ENCODE assay signal across 19 cellular contexts in genomic region chr22:41820447-41820846, GRCh38. TPM values are rescaled to one million over a fixed set of nuclear protein-coding genes. Genes with fewer than 3 reads are reported as not detected.
DNase-seq lines count a peak whose midpoint lies in the region; ATAC-seq and TF ChIP-seq lines count a peak whose summit lies in the region.
"Had no signal": no experiment of that assay in that cellular context is flagged by ENCODE, and none has a peak within 500 bp of the region (broad histone marks: within the 10 kb centered on the region; RNA-seq: fewer than 3 reads in every experiment).

No MANE protein-coding gene starts in this region.

- CTCF ChIA-PET in A673 (lab: Charles Lee), result no interaction called here

- no peaks in the 10 kb centered on the region for H3K9me3 Mint-ChIP-seq in brain
- no peaks in the 10 kb centered on the region for H3K9me3 Mint-ChIP-seq in neural crest cell
- H3K9me3 Mint-ChIP-seq: CD8-positive, alpha-beta memory T cell; H9 had no signal

- no peaks in the 10 kb centered on the region for H3K27me3 Mint-ChIP-seq in brain
- no peaks in the 10 kb centered on the region for H3K27me3 Mint-ChIP-seq in neural crest cell (ENCODE audit: low read depth)
- H3K27me3 Mint-ChIP-seq: B cell had no signal

- no peak for ATAC-seq in activated CD4-positive, CD25-positive, alpha-beta regulatory T cell treated with anti-CD3 and anti-CD28 coated beads, Interleukin-2, amount 50 U/mL, for 24 hours
- ATAC-seq: Right ventricle myocardium inferior had no signal

- H3K4me2 ChIP-seq in BLaER1, result peak overlapping the region; percentile 36; the same call in 1 of the 2 replicates

- H3K4me1 Mint-ChIP-seq in brain, result peaks cover 53% of the 10 kb centered on the region
- H3K4me1 Mint-ChIP-seq in neural crest cell, result peaks cover 32% of the 10 kb centered on the region

- H3K36me3 ChIP-seq in A673 (ENCODE audit: insufficient read depth, low read length, poor library complexity, severe bottlenecking) (peaks cover 11% of the 10 kb centered on the region), BLaER1 (peaks cover 61% of the 10 kb centered on the region)

- H3K9me3 ChIP-seq in A673 (ENCODE audit: low read depth, low read length, poor library complexity, severe bottlenecking) (no peaks in the 10 kb centered on the region), BLaER1 (no peaks in the 10 kb centered on the region)
- H3K9me3 ChIP-seq: Peyer's patch had no signal

- no peaks in the 10 kb centered on the region for H3K27me3 ChIP-seq in A673 (replicated peaks; ENCODE audit: insufficient read depth, low read depth, low read length, poor library complexity)
- no peaks in the 10 kb centered on the region for H3K27me3 ChIP-seq in BLaER1
- H3K27me3 ChIP-seq: Peyer's patch had no signal

- H3K4me3 Mint-ChIP-seq in brain (no peak overlapping the region), neural crest cell (peak overlapping the region; percentile 10)
- H3K4me3 Mint-ChIP-seq: B cell; CD8-positive, alpha-beta memory T cell; H9 had no signal

- intact Hi-C loops in A673 (cut with micrococcal nuclease; ENCODE audit: unreplicated experiment), result loop anchor here (5.0 kb wide), 1 partner anchor 292 kb away; no protein-coding TSS in a partner anchor

- H3K27ac ChIP-seq in A673 (ENCODE audit: low read depth, low read length, poor library complexity, severe bottlenecking) (peak overlapping the region; percentile 22), BLaER1 (no peak overlapping the region)
- H3K27ac ChIP-seq: Peyer's patch had no signal

- no TSS peak for BruUV-seq in A673 (replicated peaks; lab: Mats Ljungman, UMichigan)

- peaks cover 22% of the 10 kb centered on the region for H3K36me3 Mint-ChIP-seq in brain
- H3K36me3 Mint-ChIP-seq in neural crest cell (ENCODE audit: low read depth), result peaks cover 19% of the 10 kb centered on the region

- H3K4me3 ChIP-seq in A673 (ENCODE audit: low read depth, low read length, poor library complexity, severe bottlenecking), result no peak overlapping the region
- no peak overlapping the region for H3K4me3 ChIP-seq in BLaER1
- H3K4me3 ChIP-seq: Peyer's patch had no signal

- H3K4me1 ChIP-seq in A673 (ENCODE audit: insufficient read depth, low read length, poor library complexity, severe bottlenecking), result peaks cover 14% of the 10 kb centered on the region
- peaks cover 41% of the 10 kb centered on the region for H3K4me1 ChIP-seq in BLaER1

- H3K9ac ChIP-seq in BLaER1, result peak overlapping the region; percentile 16; the same call in 1 of the 2 replicates

- TF ChIP-seq CTCF in A673 (conservative IDR thresholded peaks at IDR 0.05; ENCODE audit: low read depth, low read length), result no peak
- no peak for TF ChIP-seq CTCF in brain (conservative IDR thresholded peaks at IDR 0.05)
- TF ChIP-seq CTCF in neural crest cell (conservative IDR thresholded peaks at IDR 0.05), result no peak

- POLR2A ChIA-PET in A673 (lab: Charles Lee; ENCODE audit: low non-redundant PET), result no interaction called here

- H3K27ac Mint-ChIP-seq in brain, result peak overlapping the region in 4 of 5 experiments; percentile 6 to 91 (median 50)
- H3K27ac Mint-ChIP-seq in neural crest cell (ENCODE audit: unreplicated experiment), result peak overlapping the region; percentile 36
- H3K27ac Mint-ChIP-seq: B cell had no signal

- peaks cover 11% of the 10 kb centered on the region; the same call in 1 of the 2 replicates for H4K20me1 ChIP-seq in BLaER1

- DNase-seq in A673 (ENCODE audit: low spot score) (no peak), neural crest cell (ENCODE audit: low read depth, low spot score) (no peak), SHP77 (lab: John Stamatoyannopoulos, UW) (no peak)
- DNase-seq in activated CD8-positive, alpha-beta memory T cell treated with anti-CD3 and anti-CD28 coated beads, Interleukin-2, amount 50 U/mL, for 4 hours, result no peak
- DNase-seq: CD8-positive, alpha-beta memory T cell; DMS79; H9; IMR-90; Kasumi-1; NCI-H1105; NCI-H1694; NCI-H226; NCI-H524 treated with DMSO at 0.1 percent for 48 hours; Peyer's patch had no signal

RNA-seq across cellular contexts. Expression of gene SREBF2, which starts 12.5 kb away (rescaled TPM):
- 141 and 162 TPM in 2 replicates for total RNA-seq in A673 (2021)
- 115 TPM for polyA plus RNA-seq in brain (ENCODE audit: insufficient read depth, low read depth, low replicate concordance)
- total RNA-seq in neural crest cell, result 194 and 209 TPM in 2 replicates

RNA-seq across cellular contexts. Expression of gene CCDC134, which starts 20.0 kb away (rescaled TPM):
- 25.9 and 27.4 TPM in 2 replicates for total RNA-seq in A673 (2021)
- 3.7 TPM for polyA plus RNA-seq in brain (ENCODE audit: insufficient read depth, low read depth, low replicate concordance)
- 23.0 and 26.0 TPM in 2 replicates for total RNA-seq in neural crest cell
